Comparison of ENCODE assay signal across 14 cellular contexts in genomic region chr7:117825132-117825531, GRCh38. TPM values are rescaled to one million over a fixed set of nuclear protein-coding genes. Genes with fewer than 3 reads are reported as not detected.
DNase-seq lines count a peak whose midpoint lies in the region; ATAC-seq, FAIRE-seq and TF ChIP-seq lines count a peak whose summit lies in the region.
"Had no signal": no experiment of that assay in that cellular context is flagged by ENCODE, and none has a peak within 500 bp of the region (broad histone marks: within the 10 kb centered on the region; RNA-seq: fewer than 3 reads in every experiment).

No MANE protein-coding gene starts in this region.

- H3K27me3 Mint-ChIP-seq in WTC11 (ENCODE audit: low read depth): no peaks in the 10 kb centered on the region
- H3K27me3 Mint-ChIP-seq: T-cell had no signal

- DNase-seq in H54 (ENCODE audit: insufficient read length, low spot score): no peak
- no peak for DNase-seq in WTC11 (ENCODE audit: low spot score)
- peak; percentile 61 for DNase-seq in fibroblast of gingiva (ENCODE audit: low read depth)
- peak; percentile 63 for DNase-seq in non-pigmented ciliary epithelial cell (ENCODE audit: low read depth)
- DNase-seq in Ammon's horn (ENCODE audit: low spot score): no peak
- DNase-seq in NCI-H1694 (lab: John Stamatoyannopoulos, UW): no peak
- DNase-seq: activated CD8-positive, alpha-beta T cell treated with anti-CD3 and anti-CD28 coated beads, Interleukin-2, amount 10 ng/mL, durations not matched to agents 7 days and 5 days; DMS153; NCI-H1092 treated with DMSO at 0.1 percent for 48 hours; NCI-H2171 treated with DMSO at 0.1 percent for 48 hours; ovary; T-cell had no signal

- 0 out of 2 replicates have a peak overlapping the region, but pooled peaks have one; percentile 64 for H3K27ac Mint-ChIP-seq in WTC11
- H3K27ac Mint-ChIP-seq: activated CD8-positive, alpha-beta T cell treated with anti-CD3 and anti-CD28 coated beads, Interleukin-2, amount 10 ng/mL, durations not matched to agents 7 days and 5 days; T-cell had no signal

- H3K4me3 Mint-ChIP-seq in WTC11: no peak overlapping the region
- H3K4me3 Mint-ChIP-seq: activated CD8-positive, alpha-beta T cell treated with anti-CD3 and anti-CD28 coated beads, Interleukin-2, amount 10 ng/mL, durations not matched to agents 7 days and 5 days; T-cell had no signal

- no peaks in the 10 kb centered on the region; the same call in 1 of the 2 replicates for H3K36me3 Mint-ChIP-seq in WTC11
- H3K36me3 Mint-ChIP-seq: T-cell had no signal

- CTCF ChIA-PET in WTC11 (lab: Charles Lee): interaction anchor here (0.5 kb wide), 1 partner anchor 329 kb away, joined by 3 read pairs; no protein-coding TSS in a partner anchor

- TF ChIP-seq POLR2A in H54 (IDR thresholded peaks at IDR 0.05; ENCODE audit: low read depth, low read length): no peak

- no peaks in the 10 kb centered on the region for H3K9me3 Mint-ChIP-seq in WTC11
- H3K9me3 Mint-ChIP-seq: T-cell had no signal

- no peak; the same call in 1 of the 2 replicates for ATAC-seq in WTC11
- no peak for ATAC-seq in HG03280 (IDR thresholded peaks at IDR 0.05; ENCODE audit: unreplicated experiment)
- no peak for ATAC-seq in HG03565 (IDR thresholded peaks at IDR 0.05; ENCODE audit: unreplicated experiment)
- ATAC-seq: activated CD8-positive, alpha-beta T cell treated with anti-CD3 and anti-CD28 coated beads, Interleukin-2, amount 10 ng/mL, durations not matched to agents 7 days and 5 days; T-cell had no signal

- peak; percentile 50 for FAIRE-seq in H54 (lab: Jason Lieb, UNC)

- POLR2A ChIA-PET in WTC11 (lab: Charles Lee): no interaction called here

- no peak for TF ChIP-seq CTCF in WTC11 (IDR thresholded peaks at IDR 0.05)

- peaks cover 40% of the 10 kb centered on the region for H3K4me1 Mint-ChIP-seq in WTC11
- H3K4me1 Mint-ChIP-seq: T-cell had no signal

TF ChIP-seq in WTC11, 78 proteins besides CTCF, POLR2A, EP300 and RAD21:
- TF ChIP-seq, protein P1, sequence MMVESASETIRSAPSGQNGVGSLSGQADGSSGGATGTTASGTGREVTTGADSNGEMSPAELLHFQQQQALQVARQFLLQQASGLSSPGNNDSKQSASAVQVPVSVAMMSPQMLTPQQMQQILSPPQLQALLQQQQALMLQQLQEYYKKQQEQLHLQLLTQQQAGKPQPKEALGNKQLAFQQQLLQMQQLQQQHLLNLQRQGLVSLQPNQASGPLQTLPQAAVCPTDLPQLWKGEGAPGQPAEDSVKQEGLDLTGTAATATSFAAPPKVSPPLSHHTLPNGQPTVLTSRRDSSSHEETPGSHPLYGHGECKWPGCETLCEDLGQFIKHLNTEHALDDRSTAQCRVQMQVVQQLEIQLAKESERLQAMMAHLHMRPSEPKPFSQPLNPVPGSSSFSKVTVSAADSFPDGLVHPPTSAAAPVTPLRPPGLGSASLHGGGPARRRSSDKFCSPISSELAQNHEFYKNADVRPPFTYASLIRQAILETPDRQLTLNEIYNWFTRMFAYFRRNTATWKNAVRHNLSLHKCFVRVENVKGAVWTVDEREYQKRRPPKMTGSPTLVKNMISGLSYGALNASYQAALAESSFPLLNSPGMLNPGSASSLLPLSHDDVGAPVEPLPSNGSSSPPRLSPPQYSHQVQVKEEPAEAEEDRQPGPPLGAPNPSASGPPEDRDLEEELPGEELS (CRISPR knock-in tag; IDR thresholded peaks at IDR 0.05): no peak
- no peak for TF ChIP-seq RORB (CRISPR knock-in tag; IDR thresholded peaks at IDR 0.05)
- TF ChIP-seq E2F1 (CRISPR knock-in tag; IDR thresholded peaks at IDR 0.05): no peak
- TF ChIP-seq MAX (CRISPR knock-in tag; IDR thresholded peaks at IDR 0.05): no peak
- TF ChIP-seq, protein P2, sequence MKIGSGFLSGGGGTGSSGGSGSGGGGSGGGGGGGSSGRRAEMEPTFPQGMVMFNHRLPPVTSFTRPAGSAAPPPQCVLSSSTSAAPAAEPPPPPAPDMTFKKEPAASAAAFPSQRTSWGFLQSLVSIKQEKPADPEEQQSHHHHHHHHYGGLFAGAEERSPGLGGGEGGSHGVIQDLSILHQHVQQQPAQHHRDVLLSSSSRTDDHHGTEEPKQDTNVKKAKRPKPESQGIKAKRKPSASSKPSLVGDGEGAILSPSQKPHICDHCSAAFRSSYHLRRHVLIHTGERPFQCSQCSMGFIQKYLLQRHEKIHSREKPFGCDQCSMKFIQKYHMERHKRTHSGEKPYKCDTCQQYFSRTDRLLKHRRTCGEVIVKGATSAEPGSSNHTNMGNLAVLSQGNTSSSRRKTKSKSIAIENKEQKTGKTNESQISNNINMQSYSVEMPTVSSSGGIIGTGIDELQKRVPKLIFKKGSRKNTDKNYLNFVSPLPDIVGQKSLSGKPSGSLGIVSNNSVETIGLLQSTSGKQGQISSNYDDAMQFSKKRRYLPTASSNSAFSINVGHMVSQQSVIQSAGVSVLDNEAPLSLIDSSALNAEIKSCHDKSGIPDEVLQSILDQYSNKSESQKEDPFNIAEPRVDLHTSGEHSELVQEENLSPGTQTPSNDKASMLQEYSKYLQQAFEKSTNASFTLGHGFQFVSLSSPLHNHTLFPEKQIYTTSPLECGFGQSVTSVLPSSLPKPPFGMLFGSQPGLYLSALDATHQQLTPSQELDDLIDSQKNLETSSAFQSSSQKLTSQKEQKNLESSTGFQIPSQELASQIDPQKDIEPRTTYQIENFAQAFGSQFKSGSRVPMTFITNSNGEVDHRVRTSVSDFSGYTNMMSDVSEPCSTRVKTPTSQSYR (CRISPR knock-in tag; IDR thresholded peaks at IDR 0.05): no peak
- TF ChIP-seq OVOL2 (CRISPR knock-in tag; IDR thresholded peaks at IDR 0.05; ENCODE audit: borderline replicate concordance): no peak
- no peak for TF ChIP-seq GTF2I (CRISPR knock-in tag; conservative IDR thresholded peaks at IDR 0.05)

RNA-seq across cellular contexts. Expression of gene CTTNBP2, which starts 48.1 kb away (rescaled TPM):
- total RNA-seq in WTC11 (2021): 19.1 to 22.1 TPM (median 20.5 TPM) in 3 replicates
- total RNA-seq: activated CD8-positive, alpha-beta T cell treated with anti-CD3 and anti-CD28 coated beads, Interleukin-2, amount 10 ng/mL, durations not matched to agents 7 days and 5 days had no signal

Comparison
In these comparisons a context has a peak if more than half of its experiments do, and no peak if none do; other contexts are left out.
1. DNase-seq: peak in fibroblast of gingiva (single experiment) and non-pigmented ciliary epithelial cell (single experiment); none in H54 (single experiment), WTC11 (single experiment), Ammon's horn (single experiment) and NCI-H1694 (single experiment).